In the genomic region with DNA sequence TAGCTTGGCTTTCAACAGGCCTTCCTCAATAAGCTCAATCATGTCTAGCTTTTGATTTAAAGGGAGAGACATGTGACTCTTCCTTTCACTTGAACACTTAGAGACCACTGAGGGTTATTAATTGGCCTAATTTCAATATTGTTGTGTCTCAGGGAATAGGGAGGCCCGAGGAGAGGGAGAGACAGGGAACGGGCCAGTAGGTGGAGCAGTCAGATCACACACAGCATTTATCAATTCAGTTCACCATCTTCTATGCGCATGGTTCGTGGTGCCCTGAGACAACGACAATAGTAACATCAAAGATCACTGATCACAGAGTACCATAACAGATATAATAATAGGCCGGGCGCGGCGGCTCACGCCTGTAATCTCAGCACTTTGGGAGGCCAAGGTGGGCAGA, we compare ENCODE assay signal across 8 cellular contexts. TPM values are rescaled to one million over a fixed set of nuclear protein-coding genes. Genes with fewer than 3 reads are reported as not detected.
A peak's percentile ranks its signal among the peaks of the same experiment; 100 is the strongest.
DNase-seq lines count a peak whose midpoint lies in the region; ATAC-seq and TF ChIP-seq lines count a peak whose summit lies in the region.

No MANE protein-coding gene starts in this region.

- in situ Hi-C loops in HAP-1 (cut with MboI; ENCODE audit: low sequenced_read_pairs), result loop anchor here (5.0 to 25.0 kb wide), 2 partner anchors 173 to 633 kb away; a partner anchor contains a TSS

- H3K9me3 ChIP-seq in HAP-1, result no peaks in the 10 kb centered on the region
- no peaks in the 10 kb centered on the region for H3K9me3 ChIP-seq in heart left ventricle

- peak in 2 of 4 donors; percentile 57 to 58 for ATAC-seq in heart left ventricle
- ATAC-seq in HG02759 (IDR thresholded peaks at IDR 0.05; ENCODE audit: unreplicated experiment), result no peak
- ATAC-seq in HG02973 (IDR thresholded peaks at IDR 0.05; ENCODE audit: unreplicated experiment), result no peak
- ATAC-seq in GM21786 (IDR thresholded peaks at IDR 0.05; ENCODE audit: unreplicated experiment), result no peak

- no peak overlapping the region for H3K4me3 ChIP-seq in AG09309 (ENCODE audit: control insufficient read depth, low read depth, low read length)
- no peak overlapping the region for H3K4me3 ChIP-seq in HAP-1
- no peak overlapping the region for H3K4me3 ChIP-seq in heart left ventricle

- no peak for TF ChIP-seq POLR2A in heart left ventricle (IDR thresholded peaks at IDR 0.05)

- 48 to 63% (median 54%) methylated on average over 10 of the region's 10 CpGs for WGBS in heart left ventricle, 4 donors

- no peak overlapping the region for H3K27ac ChIP-seq in heart left ventricle

- H3K4me1 ChIP-seq in HAP-1 (peaks cover 5% of the 10 kb centered on the region), heart left ventricle (no peaks in the 10 kb centered on the region)

- DNase-seq in AG09309 (ENCODE audit: low read depth) (no peak), HAP-1 (ENCODE audit: low spot score in 2 of 2) (peak; percentile 36 to 63), heart left ventricle (peak in 3 of 5 donors; percentile 6 to 33 (median 16))
- DNase-seq in activated CD4-positive, alpha-beta T cell treated with anti-CD3 and anti-CD28 coated beads, Interleukin-2, amount 50 U/mL, for 48 hours, result peak; percentile 5 to 6
- peak; percentile 13 for DNase-seq in stimulated activated CD4-positive, alpha-beta T cell treated with anti-CD3 and anti-CD28 coated beads, Interleukin-4, amount 100 ng/mL, for 1 hour

- peak; percentile 42 for TF ChIP-seq CTCF in AG09309 (IDR thresholded peaks at IDR 0.05; ENCODE audit: control insufficient read depth, insufficient read depth, low read depth, low read length, missing control alignments)
- peak in 10 of 12 donors; percentile 13 to 51 (median 37) for TF ChIP-seq CTCF in heart left ventricle (IDR thresholded peaks at IDR 0.05)

- no peaks in the 10 kb centered on the region for H3K27me3 ChIP-seq in HAP-1 (ENCODE audit: low read depth)
- H3K27me3 ChIP-seq in heart left ventricle, result peaks cover 0 to 5% (median 0%) of the 10 kb centered on the region in 9 donors

- H3K36me3 ChIP-seq in HAP-1 (replicated peaks) (peaks cover 7% of the 10 kb centered on the region; the same call in 1 of the 2 replicates), heart left ventricle (peaks cover 0 to 20% (median 0%) of the 10 kb centered on the region in 9 donors)

- intact Hi-C loops in heart left ventricle (cut with DNase I), result loop anchor here in 6 of 10 donors (2.0 to 5.0 kb wide), 2 partner anchors 172 to 173 kb away; no protein-coding TSS in a partner anchor

RNA-seq across cellular contexts. Expression of a gene that starts 17.8 kb away (rescaled TPM):
- 1 to 10 TPM; 2.9 to 8.9 (median 6.9) TPM for total RNA-seq in heart left ventricle
- polyA plus RNA-seq in heart left ventricle, result 1 to 10 TPM; 2.5 to 3.5 TPM
